In the genomic region with DNA sequence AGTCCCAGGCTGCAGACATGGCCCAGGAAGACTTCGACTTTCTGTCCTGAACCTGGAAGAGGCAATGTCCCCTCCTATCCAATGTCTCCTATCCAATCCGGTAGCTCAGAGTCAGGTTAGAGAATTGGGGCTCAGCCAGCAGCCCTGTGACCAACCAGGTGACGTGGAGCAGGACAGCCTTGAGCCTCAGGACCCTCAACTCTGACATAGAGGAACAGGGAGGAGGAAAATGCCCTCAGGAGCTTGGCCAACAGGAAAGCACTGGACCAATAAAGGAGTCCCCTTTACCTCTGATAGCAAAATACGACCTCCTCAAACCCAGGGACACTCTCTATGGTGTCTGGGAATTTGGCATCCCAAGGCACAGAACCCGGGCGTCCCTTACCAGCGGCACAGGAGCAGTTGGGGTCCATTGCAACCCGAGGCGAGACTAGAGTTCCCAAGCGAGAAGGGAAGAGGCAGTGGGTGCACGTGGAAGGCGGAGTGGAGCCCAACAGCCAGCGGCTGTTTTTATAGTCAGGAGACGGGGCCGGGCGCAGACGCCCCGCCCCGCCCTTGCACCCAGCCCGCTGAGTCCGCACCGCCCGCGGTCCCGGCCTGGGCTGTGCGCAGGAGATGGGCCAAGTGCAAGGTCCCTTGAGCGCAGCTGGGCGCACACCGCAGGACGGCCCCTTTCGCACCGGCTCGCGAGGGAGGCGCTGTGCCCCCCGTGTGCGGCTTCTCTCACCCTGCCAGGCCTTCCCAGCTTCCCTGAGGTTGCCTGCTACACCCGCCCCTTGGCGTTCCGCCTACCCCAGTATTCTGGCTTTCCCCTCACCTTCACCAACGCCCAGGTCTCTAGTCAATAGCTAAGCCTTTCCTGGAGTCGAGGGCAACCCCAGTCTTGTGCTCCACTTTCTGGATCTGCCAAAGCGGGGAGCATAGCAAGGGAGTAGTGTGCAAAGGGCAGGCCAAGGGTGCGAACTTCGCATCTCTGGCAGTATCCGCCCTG, we compare ENCODE assay signal across 8 cellular contexts. TPM values are rescaled to one million over a fixed set of nuclear protein-coding genes. Genes with fewer than 3 reads are reported as not detected.
DNase-seq lines count a peak whose midpoint lies in the region; ATAC-seq, FAIRE-seq and TF ChIP-seq lines count a peak whose summit lies in the region.

A gene (minus strand): TSS at position 485 of the 991 bp plus-strand sequence. CDS start 72 bp downstream, at position 413.

- H3K27ac Mint-ChIP-seq in CD4-positive, alpha-beta T cell = no peak within 1 kb of the TSS
- H3K27ac Mint-ChIP-seq in natural killer cell (no peak within 1 kb of the TSS), progenitor cell of endocrine pancreas (no peak within 1 kb of the TSS)

- H3K27me3 ChIP-seq in CD4-positive, alpha-beta T cell (ENCODE audit: control insufficient read depth, insufficient read depth, low read length) = peaks cover 59% of the 10 kb centered on the region
- peaks cover 0 to 52% (median 24%) of the 10 kb centered on the region in 45 donors for H3K27me3 ChIP-seq in dorsolateral prefrontal cortex

- H3K36me3 Mint-ChIP-seq in CD4-positive, alpha-beta T cell (ENCODE audit: low read depth) = no peaks in the 10 kb centered on the region
- peaks cover 5% of the 10 kb centered on the region for H3K36me3 Mint-ChIP-seq in natural killer cell
- no peaks in the 10 kb centered on the region for H3K36me3 Mint-ChIP-seq in progenitor cell of endocrine pancreas (ENCODE audit: insufficient read depth)

- intact Hi-C loops in CD4-positive, alpha-beta T cell (cut with DNase I, micrococcal nuclease) = no loop called here
- intact Hi-C loops in dorsolateral prefrontal cortex (cut with DNase I) = no loop called here
- intact Hi-C loops in natural killer cell (cut with micrococcal nuclease) = no loop called here

- no peaks in the 10 kb centered on the region for H3K9me3 ChIP-seq in CD4-positive, alpha-beta T cell (ENCODE audit: control insufficient read depth, low read length)

- POLR2A ChIA-PET in CD4-positive, alpha-beta T cell (lab: Charles Lee) = interaction anchor here (2.4 kb wide), 1 partner anchor 15 kb away, joined by 11 read pairs; a partner anchor contains a TSS

- H3K27ac ChIP-seq in CD4-positive, alpha-beta T cell (ENCODE audit: low read depth, low read length) = no peak within 1 kb of the TSS
- H3K27ac ChIP-seq in dorsolateral prefrontal cortex = no peak within 1 kb of the TSS

- ATAC-seq in CD4-positive, alpha-beta T cell (ENCODE audit: poor library complexity) = peak; percentile 41
- ATAC-seq in natural killer cell = peak; percentile 47 to 61 (median 49)

- no peak for TF ChIP-seq CTCF in CD4-positive, alpha-beta T cell (IDR thresholded peaks at IDR 0.05)
- TF ChIP-seq CTCF in dorsolateral prefrontal cortex (IDR thresholded peaks at IDR 0.05 in 54 of 56, conservative IDR thresholded peaks at IDR 0.05 in 2 of 56; ENCODE audit: low read depth in 1 of 56, partially characterized antibody in 56 of 56) = no peak
- TF ChIP-seq CTCF in natural killer cell (IDR thresholded peaks at IDR 0.05) = no peak
- no peak for TF ChIP-seq CTCF in progenitor cell of endocrine pancreas (IDR thresholded peaks at IDR 0.05; ENCODE audit: unreplicated experiment)

- peaks cover 96% of the 10 kb centered on the region for H3K27me3 Mint-ChIP-seq in CD4-positive, alpha-beta T cell
- peaks cover 72 to 88% of the 10 kb centered on the region in 2 donors for H3K27me3 Mint-ChIP-seq in natural killer cell (ENCODE audit: low read depth in 2 of 2)
- H3K27me3 Mint-ChIP-seq in progenitor cell of endocrine pancreas = peaks cover 98% of the 10 kb centered on the region

- no peak for FAIRE-seq in frontal cortex (lab: Jason Lieb, UNC)

- CTCF ChIA-PET in CD4-positive, alpha-beta T cell (lab: Charles Lee) = no interaction called here

- H3K4me1 Mint-ChIP-seq in CD4-positive, alpha-beta T cell (ENCODE audit: low read depth) = peaks cover 22% of the 10 kb centered on the region
- peaks cover 6 to 27% of the 10 kb centered on the region in 2 donors for H3K4me1 Mint-ChIP-seq in natural killer cell
- no peaks in the 10 kb centered on the region for H3K4me1 Mint-ChIP-seq in progenitor cell of endocrine pancreas (ENCODE audit: low read depth)

- DNase-seq in CD4-positive, alpha-beta T cell = peak in 2 of 10 experiments; percentile 4 to 20
- DNase-seq in NCI-H774 (lab: John Stamatoyannopoulos, UW) = peak; percentile 33
- DNase-seq in dorsolateral prefrontal cortex = peak in 1 of 10 donors; percentile 47
- no peak for DNase-seq in natural killer cell
- no peak for DNase-seq in progenitor cell of endocrine pancreas (ENCODE audit: low spot score, unreplicated experiment)
- DNase-seq in frontal cortex (ENCODE audit: low spot score in 2 of 2) = no peak
- no peak for DNase-seq in NCI-H1417 treated with DMSO at 0.1 percent for 48 hours (lab: John Stamatoyannopoulos, UW)
- no peak for DNase-seq in iPS-NIHi7 (ENCODE audit: extremely low spot score)

- peak within 1 kb of the TSS in 54 of 59 donors; percentile 3 to 58 (median 31) for H3K4me3 ChIP-seq in dorsolateral prefrontal cortex

- peak within 1 kb of the TSS; percentile 34 for H3K4me3 Mint-ChIP-seq in CD4-positive, alpha-beta T cell
- H3K4me3 Mint-ChIP-seq in natural killer cell = no peak within 1 kb of the TSS
- H3K4me3 Mint-ChIP-seq in progenitor cell of endocrine pancreas (ENCODE audit: low read depth) = no peak within 1 kb of the TSS

- H3K9me3 Mint-ChIP-seq in CD4-positive, alpha-beta T cell = no peaks in the 10 kb centered on the region
- no peaks in the 10 kb centered on the region for H3K9me3 Mint-ChIP-seq in natural killer cell
- H3K9me3 Mint-ChIP-seq in progenitor cell of endocrine pancreas (ENCODE audit: low read depth) = no peaks in the 10 kb centered on the region

RNA-seq across cellular contexts. Expression of the gene that starts here (rescaled TPM):
- total RNA-seq in CD4-positive, alpha-beta T cell = not detected
- total RNA-seq in dorsolateral prefrontal cortex (100 to 1,000 TPM in 75 of 120 experiments, 10 to 100 TPM in 45; 38.1 to 643 (median 119) TPM), natural killer cell (1 to 10 TPM in 1 of 3 donors, under 1 TPM in 1, not detected in 1; 0.80 to 1.5 TPM), progenitor cell of endocrine pancreas (1.8 and 2.9 TPM in 2 replicates), frontal cortex (not detected)

Comparison
In these comparisons a context has a peak if more than half of its experiments do, and no peak if none do; other contexts are left out.
1. RNA of the gene that starts here (total RNA-seq): 38.1 to 643 TPM in dorsolateral prefrontal cortex; 1.8 to 2.9 TPM in progenitor cell of endocrine pancreas, 0.80 to 1.5 TPM in natural killer cell, not detected in CD4-positive, alpha-beta T cell and not detected in frontal cortex (single experiment); every median in the first group is over 10 times any median in the second.
2. Peak in ATAC-seq in CD4-positive, alpha-beta T cell; RNA of the gene not detected or under 1 TPM.